1 cellular context compared by ENCODE assay signal in the genomic region with DNA sequence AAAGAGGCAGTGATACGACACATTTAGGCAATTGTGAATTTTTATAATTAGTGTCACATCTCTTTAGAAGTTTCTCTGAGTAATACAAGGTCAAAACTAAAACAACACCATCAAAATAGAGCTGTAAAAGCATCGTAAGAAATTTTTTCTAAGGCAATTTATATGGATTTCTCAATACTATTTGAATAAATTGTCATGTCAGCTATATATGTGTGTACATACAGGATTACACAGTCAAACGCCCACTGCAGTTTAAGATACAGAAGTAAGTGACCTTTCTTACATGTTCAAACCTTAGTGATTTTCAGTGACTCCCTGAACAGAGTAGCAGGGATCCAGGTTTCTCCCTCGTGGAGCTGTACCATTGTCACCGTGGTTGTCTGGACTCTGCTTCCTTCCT.
TF ChIP-seq lines count a peak whose summit lies in the region.

No MANE protein-coding gene starts in this region.

TF ChIP-seq in GM12878, 131 proteins besides CTCF, POLR2A, EP300 and RAD21 (continued from another document):
- no peak for TF ChIP-seq ZNF217 (IDR thresholded peaks at IDR 0.05)
- TF ChIP-seq, protein P1, sequence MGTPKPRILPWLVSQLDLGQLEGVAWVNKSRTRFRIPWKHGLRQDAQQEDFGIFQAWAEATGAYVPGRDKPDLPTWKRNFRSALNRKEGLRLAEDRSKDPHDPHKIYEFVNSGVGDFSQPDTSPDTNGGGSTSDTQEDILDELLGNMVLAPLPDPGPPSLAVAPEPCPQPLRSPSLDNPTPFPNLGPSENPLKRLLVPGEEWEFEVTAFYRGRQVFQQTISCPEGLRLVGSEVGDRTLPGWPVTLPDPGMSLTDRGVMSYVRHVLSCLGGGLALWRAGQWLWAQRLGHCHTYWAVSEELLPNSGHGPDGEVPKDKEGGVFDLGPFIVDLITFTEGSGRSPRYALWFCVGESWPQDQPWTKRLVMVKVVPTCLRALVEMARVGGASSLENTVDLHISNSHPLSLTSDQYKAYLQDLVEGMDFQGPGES (IDR thresholded peaks at IDR 0.05) = no peak
- no peak for TF ChIP-seq LARP7 (IDR thresholded peaks at IDR 0.05)
- TF ChIP-seq FOXK2 (IDR thresholded peaks at IDR 0.05) = no peak
- TF ChIP-seq, protein P2, sequence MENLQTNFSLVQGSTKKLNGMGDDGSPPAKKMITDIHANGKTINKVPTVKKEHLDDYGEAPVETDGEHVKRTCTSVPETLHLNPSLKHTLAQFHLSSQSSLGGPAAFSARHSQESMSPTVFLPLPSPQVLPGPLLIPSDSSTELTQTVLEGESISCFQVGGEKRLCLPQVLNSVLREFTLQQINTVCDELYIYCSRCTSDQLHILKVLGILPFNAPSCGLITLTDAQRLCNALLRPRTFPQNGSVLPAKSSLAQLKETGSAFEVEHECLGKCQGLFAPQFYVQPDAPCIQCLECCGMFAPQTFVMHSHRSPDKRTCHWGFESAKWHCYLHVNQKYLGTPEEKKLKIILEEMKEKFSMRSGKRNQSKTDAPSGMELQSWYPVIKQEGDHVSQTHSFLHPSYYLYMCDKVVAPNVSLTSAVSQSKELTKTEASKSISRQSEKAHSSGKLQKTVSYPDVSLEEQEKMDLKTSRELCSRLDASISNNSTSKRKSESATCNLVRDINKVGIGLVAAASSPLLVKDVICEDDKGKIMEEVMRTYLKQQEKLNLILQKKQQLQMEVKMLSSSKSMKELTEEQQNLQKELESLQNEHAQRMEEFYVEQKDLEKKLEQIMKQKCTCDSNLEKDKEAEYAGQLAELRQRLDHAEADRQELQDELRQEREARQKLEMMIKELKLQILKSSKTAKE (IDR thresholded peaks at IDR 0.05; ENCODE audit: low read depth, poor library complexity, severe bottlenecking) = no peak
- TF ChIP-seq MTA2 (IDR thresholded peaks at IDR 0.05; ENCODE audit: low read depth) = no peak
- TF ChIP-seq, protein P3, sequence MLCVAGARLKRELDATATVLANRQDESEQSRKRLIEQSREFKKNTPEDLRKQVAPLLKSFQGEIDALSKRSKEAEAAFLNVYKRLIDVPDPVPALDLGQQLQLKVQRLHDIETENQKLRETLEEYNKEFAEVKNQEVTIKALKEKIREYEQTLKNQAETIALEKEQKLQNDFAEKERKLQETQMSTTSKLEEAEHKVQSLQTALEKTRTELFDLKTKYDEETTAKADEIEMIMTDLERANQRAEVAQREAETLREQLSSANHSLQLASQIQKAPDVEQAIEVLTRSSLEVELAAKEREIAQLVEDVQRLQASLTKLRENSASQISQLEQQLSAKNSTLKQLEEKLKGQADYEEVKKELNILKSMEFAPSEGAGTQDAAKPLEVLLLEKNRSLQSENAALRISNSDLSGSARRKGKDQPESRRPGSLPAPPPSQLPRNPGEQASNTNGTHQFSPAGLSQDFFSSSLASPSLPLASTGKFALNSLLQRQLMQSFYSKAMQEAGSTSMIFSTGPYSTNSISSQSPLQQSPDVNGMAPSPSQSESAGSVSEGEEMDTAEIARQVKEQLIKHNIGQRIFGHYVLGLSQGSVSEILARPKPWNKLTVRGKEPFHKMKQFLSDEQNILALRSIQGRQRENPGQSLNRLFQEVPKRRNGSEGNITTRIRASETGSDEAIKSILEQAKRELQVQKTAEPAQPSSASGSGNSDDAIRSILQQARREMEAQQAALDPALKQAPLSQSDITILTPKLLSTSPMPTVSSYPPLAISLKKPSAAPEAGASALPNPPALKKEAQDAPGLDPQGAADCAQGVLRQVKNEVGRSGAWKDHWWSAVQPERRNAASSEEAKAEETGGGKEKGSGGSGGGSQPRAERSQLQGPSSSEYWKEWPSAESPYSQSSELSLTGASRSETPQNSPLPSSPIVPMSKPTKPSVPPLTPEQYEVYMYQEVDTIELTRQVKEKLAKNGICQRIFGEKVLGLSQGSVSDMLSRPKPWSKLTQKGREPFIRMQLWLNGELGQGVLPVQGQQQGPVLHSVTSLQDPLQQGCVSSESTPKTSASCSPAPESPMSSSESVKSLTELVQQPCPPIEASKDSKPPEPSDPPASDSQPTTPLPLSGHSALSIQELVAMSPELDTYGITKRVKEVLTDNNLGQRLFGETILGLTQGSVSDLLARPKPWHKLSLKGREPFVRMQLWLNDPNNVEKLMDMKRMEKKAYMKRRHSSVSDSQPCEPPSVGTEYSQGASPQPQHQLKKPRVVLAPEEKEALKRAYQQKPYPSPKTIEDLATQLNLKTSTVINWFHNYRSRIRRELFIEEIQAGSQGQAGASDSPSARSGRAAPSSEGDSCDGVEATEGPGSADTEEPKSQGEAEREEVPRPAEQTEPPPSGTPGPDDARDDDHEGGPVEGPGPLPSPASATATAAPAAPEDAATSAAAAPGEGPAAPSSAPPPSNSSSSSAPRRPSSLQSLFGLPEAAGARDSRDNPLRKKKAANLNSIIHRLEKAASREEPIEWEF (IDR thresholded peaks at IDR 0.05; ENCODE audit: insufficient replicate concordance, low read depth, low read length) = no peak
- TF ChIP-seq, protein P4, sequence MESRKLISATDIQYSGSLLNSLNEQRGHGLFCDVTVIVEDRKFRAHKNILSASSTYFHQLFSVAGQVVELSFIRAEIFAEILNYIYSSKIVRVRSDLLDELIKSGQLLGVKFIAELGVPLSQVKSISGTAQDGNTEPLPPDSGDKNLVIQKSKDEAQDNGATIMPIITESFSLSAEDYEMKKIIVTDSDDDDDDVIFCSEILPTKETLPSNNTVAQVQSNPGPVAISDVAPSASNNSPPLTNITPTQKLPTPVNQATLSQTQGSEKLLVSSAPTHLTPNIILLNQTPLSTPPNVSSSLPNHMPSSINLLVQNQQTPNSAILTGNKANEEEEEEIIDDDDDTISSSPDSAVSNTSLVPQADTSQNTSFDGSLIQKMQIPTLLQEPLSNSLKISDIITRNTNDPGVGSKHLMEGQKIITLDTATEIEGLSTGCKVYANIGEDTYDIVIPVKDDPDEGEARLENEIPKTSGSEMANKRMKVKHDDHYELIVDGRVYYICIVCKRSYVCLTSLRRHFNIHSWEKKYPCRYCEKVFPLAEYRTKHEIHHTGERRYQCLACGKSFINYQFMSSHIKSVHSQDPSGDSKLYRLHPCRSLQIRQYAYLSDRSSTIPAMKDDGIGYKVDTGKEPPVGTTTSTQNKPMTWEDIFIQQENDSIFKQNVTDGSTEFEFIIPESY (IDR thresholded peaks at IDR 0.05) = no peak
- TF ChIP-seq, protein P5, sequence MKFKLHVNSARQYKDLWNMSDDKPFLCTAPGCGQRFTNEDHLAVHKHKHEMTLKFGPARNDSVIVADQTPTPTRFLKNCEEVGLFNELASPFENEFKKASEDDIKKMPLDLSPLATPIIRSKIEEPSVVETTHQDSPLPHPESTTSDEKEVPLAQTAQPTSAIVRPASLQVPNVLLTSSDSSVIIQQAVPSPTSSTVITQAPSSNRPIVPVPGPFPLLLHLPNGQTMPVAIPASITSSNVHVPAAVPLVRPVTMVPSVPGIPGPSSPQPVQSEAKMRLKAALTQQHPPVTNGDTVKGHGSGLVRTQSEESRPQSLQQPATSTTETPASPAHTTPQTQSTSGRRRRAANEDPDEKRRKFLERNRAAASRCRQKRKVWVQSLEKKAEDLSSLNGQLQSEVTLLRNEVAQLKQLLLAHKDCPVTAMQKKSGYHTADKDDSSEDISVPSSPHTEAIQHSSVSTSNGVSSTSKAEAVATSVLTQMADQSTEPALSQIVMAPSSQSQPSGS (IDR thresholded peaks at IDR 0.05; ENCODE audit: low read length) = no peak
- no peak for TF ChIP-seq FOXM1 (IDR thresholded peaks at IDR 0.05; ENCODE audit: low read depth, low read length)
TF ChIP-seq in GM12878: peak in this region for 0.
